ENCODE assay signal across 8 cellular contexts in genomic region chr9:96856363-96857286, GRCh38. TPM values are rescaled to one million over a fixed set of nuclear protein-coding genes. Genes with fewer than 3 reads are reported as not detected.
DNase-seq lines count a peak whose midpoint lies in the region; ATAC-seq and TF ChIP-seq lines count a peak whose summit lies in the region.

No MANE protein-coding gene starts in this region.

- intact Hi-C loops in left lung (cut with DNase I) = loop anchor here in 1 of 2 donors (5.0 kb wide), 1 partner anchor 541 kb away; no protein-coding TSS in a partner anchor

- peaks cover 9 to 26% of the 10 kb centered on the region in 2 donors for H3K4me1 ChIP-seq in left lung

- H3K9me3 Mint-ChIP-seq in WTC11 = no peaks in the 10 kb centered on the region

- peak; percentile 29 for DNase-seq in NCI-H2196 treated with DMSO at 0.1 percent for 48 hours (lab: John Stamatoyannopoulos, UW; ENCODE audit: unreplicated experiment)
- DNase-seq in WTC11 (ENCODE audit: low spot score) = peak; percentile 72
- DNase-seq in cerebellum (ENCODE audit: low spot score) = peak; percentile 46
- peak; percentile 65 to 83 for DNase-seq in left lung
- DNase-seq in stimulated activated CD4-positive, alpha-beta T cell treated with anti-CD3 and anti-CD28 coated beads, TNF-alpha, amount 100 ng/mL, for 24 hours (ENCODE audit: low read depth in 3 of 3) = peak; percentile 45 to 66 (median 60)
- no peak for DNase-seq in 8988T

- no peak overlapping the region for H3K27ac ChIP-seq in left lung

- H3K4me3 ChIP-seq in left lung = no peak overlapping the region

- 0 out of 2 replicates have a peak, but pooled peaks cover 4% of the 10 kb centered on the region for H3K36me3 Mint-ChIP-seq in WTC11

- CTCF ChIA-PET in WTC11 (lab: Charles Lee) = interaction anchor here (0.6 to 1.7 kb wide), 19 partner anchors 14 to 742 kb away, joined by 3 to 14 read pairs (median 4); partner anchors contain the start of gene CCDC180

- POLR2A ChIA-PET in WTC11 (lab: Charles Lee) = interaction anchor here (1.5 kb wide), 1 partner anchor 19 kb away, joined by 4 read pairs; no protein-coding TSS in a partner anchor

- H3K9me3 ChIP-seq in left lung = no peaks in the 10 kb centered on the region

- no peak overlapping the region for H3K4me3 Mint-ChIP-seq in WTC11

- H3K27me3 Mint-ChIP-seq in WTC11 (ENCODE audit: low read depth) = peaks cover 4% of the 10 kb centered on the region; the same call in 1 of the 2 replicates

- no peak overlapping the region for H3K27ac Mint-ChIP-seq in WTC11

- ATAC-seq in HG02938 (IDR thresholded peaks at IDR 0.05; ENCODE audit: unreplicated experiment) (peak; percentile 48), WTC11 (peak; percentile 54), left lung (peak; percentile 73)

- peaks cover 0 to 16% of the 10 kb centered on the region in 2 donors for H3K27me3 ChIP-seq in left lung

- H3K36me3 ChIP-seq in left lung = no peaks in the 10 kb centered on the region

- H3K4me1 Mint-ChIP-seq in WTC11 = peaks cover 49% of the 10 kb centered on the region

- TF ChIP-seq CTCF in GM12873 (IDR thresholded peaks at IDR 0.05; ENCODE audit: insufficient read depth, low read depth, low read length, missing control alignments) = peak; percentile 87
- peak; percentile 82 for TF ChIP-seq CTCF in WTC11 (IDR thresholded peaks at IDR 0.05)
- peak; percentile 87 to 93 for TF ChIP-seq CTCF in left lung (IDR thresholded peaks at IDR 0.05)

TF ChIP-seq in WTC11, 78 proteins besides CTCF, POLR2A, EP300 and RAD21:
- TF ChIP-seq ZMAT4 (CRISPR knock-in tag; IDR thresholded peaks at IDR 0.05) (no peak), FOXP4 (CRISPR knock-in tag; IDR thresholded peaks at IDR 0.05) (no peak)

RNA-seq across cellular contexts. Expression of gene ZNF782, which starts 2.3 kb away (rescaled TPM):
- total RNA-seq in WTC11 (2021) (4.4 to 6.2 TPM (median 5.2 TPM) in 3 replicates), cerebellum (29.0 TPM), left lung (1 to 10 TPM; 3.8 to 3.9 TPM)
